Comparison of ENCODE assay signal across 8 cellular contexts in the genomic region with DNA sequence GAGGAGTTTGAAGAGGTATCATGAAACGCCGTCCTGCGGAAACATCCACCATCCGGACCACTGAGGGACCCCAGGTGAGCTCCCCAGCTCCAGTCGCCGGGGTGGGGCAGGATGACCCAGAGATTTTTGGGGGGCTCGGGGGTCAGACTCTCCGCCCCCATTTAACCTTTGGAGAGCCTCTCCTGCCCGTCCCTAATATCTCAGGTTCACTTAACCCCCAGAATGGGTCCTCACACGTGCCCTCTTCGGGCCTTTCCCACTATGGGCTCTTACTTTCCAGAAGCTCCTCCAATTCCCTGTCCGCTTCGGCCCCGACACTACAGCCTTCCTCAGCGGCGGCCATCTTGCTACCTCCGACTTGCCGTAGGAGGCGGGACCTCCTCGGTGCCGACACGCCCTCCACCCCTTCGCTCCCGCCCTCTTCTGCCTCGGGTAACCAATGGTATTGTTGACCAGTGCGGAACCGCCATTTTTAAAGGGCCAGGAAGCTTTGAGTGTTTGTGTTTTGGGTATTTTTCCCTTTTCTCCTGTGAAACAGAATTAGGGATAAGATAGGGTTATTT. TPM values are rescaled to one million over a fixed set of nuclear protein-coding genes. Genes with fewer than 3 reads are reported as not detected.
DNase-seq lines count a peak whose midpoint lies in the region; ATAC-seq and TF ChIP-seq lines count a peak whose summit lies in the region.

A gene with protein sequence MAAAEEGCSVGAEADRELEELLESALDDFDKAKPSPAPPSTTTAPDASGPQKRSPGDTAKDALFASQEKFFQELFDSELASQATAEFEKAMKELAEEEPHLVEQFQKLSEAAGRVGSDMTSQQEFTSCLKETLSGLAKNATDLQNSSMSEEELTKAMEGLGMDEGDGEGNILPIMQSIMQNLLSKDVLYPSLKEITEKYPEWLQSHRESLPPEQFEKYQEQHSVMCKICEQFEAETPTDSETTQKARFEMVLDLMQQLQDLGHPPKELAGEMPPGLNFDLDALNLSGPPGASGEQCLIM (minus strand): TSS at position 352 of the 563 bp plus-strand sequence. CDS start 9 bp downstream, at position 343.

- peak; percentile 97 for ATAC-seq in GM21723 (IDR thresholded peaks at IDR 0.05; ENCODE audit: unreplicated experiment)
- peak; percentile 99 for ATAC-seq in Panc1
- ATAC-seq in activated T-cell treated with anti-CD3 and anti-CD28 coated beads, Interleukin-2, amount 50 U/mL, for 4 hours, result peak; percentile 100

- peak within 1 kb of the TSS; percentile 97 for H3K4me3 Mint-ChIP-seq in activated T-cell treated with anti-CD3 and anti-CD28 coated beads, Interleukin-2, amount 50 U/mL, for 4 hours

- POLR2A ChIA-PET in Panc1 (lab: Charles Lee), result interaction anchor here (0.5 to 1.6 kb wide), 3 partner anchors 17 to 181 kb away, joined by 3 to 13 read pairs (median 8); partner anchors contain the start of gene DCAF8

- H3K9me3 ChIP-seq in Panc1 (ENCODE audit: control insufficient read depth, insufficient read depth, low read depth, low read length), result no peaks in the 10 kb centered on the region
- no peaks in the 10 kb centered on the region for H3K9me3 ChIP-seq in mucosa of stomach (ENCODE audit: control insufficient read depth, low read length)

- H3K4me1 ChIP-seq in Panc1 (ENCODE audit: control insufficient read depth, insufficient read depth, low read length), result 0 out of 2 replicates have a peak, but pooled peaks cover 5% of the 10 kb centered on the region
- H3K4me1 ChIP-seq in mucosa of stomach (ENCODE audit: control insufficient read depth, insufficient read depth, low read length), result peaks cover 11% of the 10 kb centered on the region

- TSS peak; percentile 81 for BruUV-seq in Panc1 (replicated peaks; lab: Mats Ljungman, UMichigan)

- peak within 1 kb of the TSS; percentile 86 for H3K27ac ChIP-seq in Panc1 (ENCODE audit: low read length)

- H3K9me3 Mint-ChIP-seq in activated T-cell treated with anti-CD3 and anti-CD28 coated beads, Interleukin-2, amount 50 U/mL, for 4 hours, result no peaks in the 10 kb centered on the region

- H3K27me3 Mint-ChIP-seq in activated T-cell treated with anti-CD3 and anti-CD28 coated beads, Interleukin-2, amount 50 U/mL, for 4 hours (ENCODE audit: low read depth), result no peaks in the 10 kb centered on the region

- TF ChIP-seq CTCF in Panc1 (IDR thresholded peaks at IDR 0.05), result no peak

- peaks cover 20% of the 10 kb centered on the region for H3K36me3 Mint-ChIP-seq in activated T-cell treated with anti-CD3 and anti-CD28 coated beads, Interleukin-2, amount 50 U/mL, for 4 hours (ENCODE audit: insufficient read depth)

- CTCF ChIA-PET in Panc1 (lab: Charles Lee), result interaction anchor here (0.6 kb wide), 1 partner anchor 731 kb away, joined by 5 read pairs; no protein-coding TSS in a partner anchor

- H3K4me3 ChIP-seq in Panc1 (ENCODE audit: low read depth in 2 of 2, low read length in 2 of 2) (peak within 1 kb of the TSS; percentile 87 to 89), mucosa of stomach (ENCODE audit: low read length) (peak within 1 kb of the TSS; percentile 85)

- H3K4me1 Mint-ChIP-seq in activated T-cell treated with anti-CD3 and anti-CD28 coated beads, Interleukin-2, amount 50 U/mL, for 4 hours (ENCODE audit: low read depth), result peaks cover 21% of the 10 kb centered on the region

- H3K36me3 ChIP-seq in Panc1 (ENCODE audit: control insufficient read depth, insufficient read depth, low read length) (peaks cover 4% of the 10 kb centered on the region; the same call in 1 of the 2 replicates), mucosa of stomach (ENCODE audit: control insufficient read depth, insufficient read depth, low read length) (peaks cover 2% of the 10 kb centered on the region)

- in situ Hi-C loops in Panc1 (cut with HindIII; ENCODE audit: low pct_unique_long_range_greater_than_20kb, low sequenced_read_pairs), result no loop called here

- DNase-seq in DMS53 (lab: John Stamatoyannopoulos, UW) (peak; percentile 96), KG1 (lab: John Stamatoyannopoulos, UW) (peak; percentile 77), Panc1 (ENCODE audit: low read depth, low spot score) (no peak), erythroblast (lab: John Stamatoyannopoulos, UW) (peak; percentile 96)
- DNase-seq in activated T-cell treated with anti-CD3 and anti-CD28 coated beads, Interleukin-2, amount 50 U/mL, for 4 hours, result peak; percentile 90
- DNase-seq in stimulated activated CD8-positive, alpha-beta memory T cell treated with anti-CD3 and anti-CD28 coated beads, Interleukin-7, amount 100 ng/mL, for 1 hour (ENCODE audit: low read depth in 2 of 2), result peak; percentile 85 to 90

- no peaks in the 10 kb centered on the region for H3K27me3 ChIP-seq in Panc1 (ENCODE audit: control insufficient read depth, insufficient read depth, low read length)
- H3K27me3 ChIP-seq in mucosa of stomach (ENCODE audit: control insufficient read depth, insufficient read depth, low read length), result no peaks in the 10 kb centered on the region

- H3K9ac ChIP-seq in mucosa of stomach (ENCODE audit: low read length), result peak within 1 kb of the TSS; percentile 89

- intact Hi-C loops in Panc1 (cut with micrococcal nuclease; ENCODE audit: unreplicated experiment), result no loop called here

- peak; percentile 72 for TF ChIP-seq POLR2A in erythroblast (IDR thresholded peaks at IDR 0.05; ENCODE audit: low read length)

RNA-seq across cellular contexts. Expression of the gene that starts here (rescaled TPM):
- total RNA-seq in Panc1 (2021; ENCODE audit: unreplicated experiment), result 55.1 TPM
- 31.6 TPM for polyA plus RNA-seq in Panc1 (2012; ENCODE audit: insufficient read length)
- 10 to 100 TPM; 55.1 to 64.3 (median 57.9) TPM for total RNA-seq in activated T-cell treated with anti-CD3 and anti-CD28 coated beads, Interleukin-2, amount 50 U/mL, for 4 hours
